In genomic region chr4:72305080-72305479, GRCh38 we compare ENCODE assay signal across 5 cellular contexts.
"Had no signal": no experiment of that assay in that cellular context is flagged by ENCODE, and none has a peak within 500 bp of the region (broad histone marks: within the 10 kb centered on the region; RNA-seq: fewer than 3 reads in every experiment).

No MANE protein-coding gene starts in this region.

- DNase-seq: IMR-90 had no signal

- H3K4me3 ChIP-seq: K562 had no signal

- H3K27ac ChIP-seq: HL-60 had no signal

- FAIRE-seq: HepG2, HTR-8/SVneo, K562 had no signal
